23 cellular contexts compared by ENCODE assay signal in the genomic region with DNA sequence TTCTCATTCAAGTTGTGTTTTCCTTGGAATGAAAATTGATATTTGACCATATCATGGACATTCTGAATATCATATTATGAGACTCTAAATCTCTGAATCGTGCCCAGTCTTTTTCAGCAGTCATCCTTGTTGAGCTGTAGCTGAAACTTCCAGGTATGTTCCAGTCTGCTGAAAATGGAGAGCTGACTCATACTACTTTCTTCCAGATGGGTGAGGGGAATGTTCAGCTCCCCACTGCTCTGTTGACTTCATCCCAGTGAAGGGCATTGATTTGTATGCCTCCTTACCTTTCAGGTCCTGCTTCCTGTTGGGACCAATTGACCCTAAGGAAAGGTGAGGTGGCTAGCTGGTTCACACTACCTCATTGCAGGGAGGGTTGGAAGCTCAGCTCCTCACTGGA. TPM values are rescaled to one million over a fixed set of nuclear protein-coding genes. Genes with fewer than 3 reads are reported as not detected.
"Had no signal": no experiment of that assay in that cellular context is flagged by ENCODE, and none has a peak within 500 bp of the region (broad histone marks: within the 10 kb centered on the region; RNA-seq: fewer than 3 reads in every experiment).

No MANE protein-coding gene starts in this region.

- H3K4me3 ChIP-seq: SJSA1 had no signal

- H3K9ac ChIP-seq: SK-N-SH had no signal

- DNase-seq: IMR-90, Karpas-422, KG1, MM.1S, NCI-H1092 treated with DMSO at 0.1 percent for 48 hours, NCI-H1436, NCI-H187, NCI-H2029, NCI-H2081 treated with DMSO at 0.1 percent for 48 hours, NCI-H2171, NCI-H226, NCI-H446, NCI-H510A, NCI-H524 treated with DMSO at 0.1 percent for 48 hours, NCI-H69, NCI-H774, Right ventricle myocardium superior, RPMI8226, SIG-M5, SK-N-SH had no signal

- H3K27ac ChIP-seq: SJSA1 had no signal

- H3K4me1 ChIP-seq: SJSA1 had no signal

- H3K27me3 ChIP-seq: SJSA1 had no signal

- H3K4me2 ChIP-seq: SK-N-SH had no signal

- H3K36me3 ChIP-seq: SJSA1 had no signal

- H3K9me3 ChIP-seq: SJSA1, SK-N-SH had no signal

- ATAC-seq: HepG2 had no signal

RNA-seq across cellular contexts. Expression of a gene that starts 3.5 kb away (rescaled TPM):
- total RNA-seq: HepG2, HT1080, IMR-90, Right ventricle myocardium superior had no signal
- polyA plus RNA-seq: HepG2, IMR-90, SK-N-SH had no signal

RNA-seq across cellular contexts. Expression of a gene that starts 37.4 kb away (rescaled TPM):
- total RNA-seq: HepG2, HT1080, IMR-90, Right ventricle myocardium superior had no signal
- polyA plus RNA-seq: HepG2, SK-N-SH had no signal
